9 cellular contexts compared by ENCODE assay signal in genomic region chr3:112770026-112770626, GRCh38.
A peak's percentile ranks its signal among the peaks of the same experiment; 100 is the strongest.
DNase-seq lines count a peak whose midpoint lies in the region; ATAC-seq and FAIRE-seq lines count a peak whose summit lies in the region.
"Had no signal": no experiment of that assay in that cellular context is flagged by ENCODE, and none has a peak within 500 bp of the region (broad histone marks: within the 10 kb centered on the region; RNA-seq: fewer than 3 reads in every experiment).

No MANE protein-coding gene starts in this region.

- H3K9ac ChIP-seq in GM23248: peak overlapping the region; percentile 69

- H3K27ac ChIP-seq in GM23248 (peak overlapping the region; percentile 98), skin epidermis (peak overlapping the region in 11 of 21 experiments; percentile 20 to 73 (median 42))
- H3K27ac ChIP-seq: VCaP had no signal

- peaks cover 38% of the 10 kb centered on the region for H3K4me1 ChIP-seq in GM23248 (ENCODE audit: insufficient read depth)

- H3K9me2 ChIP-seq in GM23248 (ENCODE audit: insufficient read depth): no peaks in the 10 kb centered on the region; the same call in 1 of the 2 replicates

- no peak for FAIRE-seq in frontal cortex (lab: Jason Lieb, UNC)

- H2AFZ ChIP-seq in GM23248: peak overlapping the region; percentile 47; the same call in 1 of the 2 replicates

- DNase-seq in GM23248: peak; percentile 94
- peak; percentile 24 for DNase-seq in NCI-H69 (lab: John Stamatoyannopoulos, UW)
- DNase-seq in dedifferentiated amniotic fluid mesenchymal stem cell (ENCODE audit: extremely low spot score): peak; percentile 50
- DNase-seq in frontal cortex (ENCODE audit: low spot score in 2 of 2): no peak

- H3K4me3 ChIP-seq in GM23248 (peak overlapping the region; percentile 41), skin epidermis (no peak overlapping the region)

- no peaks in the 10 kb centered on the region for H4K20me1 ChIP-seq in GM23248 (ENCODE audit: insufficient read depth)

- 0 to 2% methylated on average over 3 of the region's 3 CpGs for WGBS in GM23248 (ENCODE audit: low coverage in 1 of 2, low lambda C conversion rate in 2 of 2, missing lambda C conversion rate in 2 of 2), 2 experiments

- no peaks in the 10 kb centered on the region for H3K27me3 ChIP-seq in GM23248 (replicated peaks; ENCODE audit: insufficient read depth)

- ATAC-seq in GM21447 (IDR thresholded peaks at IDR 0.05; ENCODE audit: unreplicated experiment) (no peak), HG03280 (IDR thresholded peaks at IDR 0.05; ENCODE audit: unreplicated experiment) (no peak), HG02938 (IDR thresholded peaks at IDR 0.05; ENCODE audit: unreplicated experiment) (no peak)

- in situ Hi-C loops in GM23248 (cut with MboI): no loop called here

- H3F3A ChIP-seq in GM23248 (ENCODE audit: insufficient read depth): peaks cover 45% of the 10 kb centered on the region

- no peaks in the 10 kb centered on the region for H3K9me3 ChIP-seq in GM23248 (ENCODE audit: low read depth)

- no peaks in the 10 kb centered on the region for H3K79me2 ChIP-seq in GM23248 (ENCODE audit: insufficient read depth)

- no peaks in the 10 kb centered on the region for H3K36me3 ChIP-seq in GM23248 (ENCODE audit: low read depth)

- H3K4me2 ChIP-seq in GM23248 (ENCODE audit: unreplicated experiment): peak overlapping the region; percentile 60

Comparison
In these comparisons a context has a peak if more than half of its experiments do, and no peak if none do; other contexts are left out.
1. DNase-seq: peak in GM23248 (single experiment), NCI-H69 (single experiment) and dedifferentiated amniotic fluid mesenchymal stem cell (single experiment); none in frontal cortex (0 of 2).